ENCODE assay signal across 2 cellular contexts in the genomic region with DNA sequence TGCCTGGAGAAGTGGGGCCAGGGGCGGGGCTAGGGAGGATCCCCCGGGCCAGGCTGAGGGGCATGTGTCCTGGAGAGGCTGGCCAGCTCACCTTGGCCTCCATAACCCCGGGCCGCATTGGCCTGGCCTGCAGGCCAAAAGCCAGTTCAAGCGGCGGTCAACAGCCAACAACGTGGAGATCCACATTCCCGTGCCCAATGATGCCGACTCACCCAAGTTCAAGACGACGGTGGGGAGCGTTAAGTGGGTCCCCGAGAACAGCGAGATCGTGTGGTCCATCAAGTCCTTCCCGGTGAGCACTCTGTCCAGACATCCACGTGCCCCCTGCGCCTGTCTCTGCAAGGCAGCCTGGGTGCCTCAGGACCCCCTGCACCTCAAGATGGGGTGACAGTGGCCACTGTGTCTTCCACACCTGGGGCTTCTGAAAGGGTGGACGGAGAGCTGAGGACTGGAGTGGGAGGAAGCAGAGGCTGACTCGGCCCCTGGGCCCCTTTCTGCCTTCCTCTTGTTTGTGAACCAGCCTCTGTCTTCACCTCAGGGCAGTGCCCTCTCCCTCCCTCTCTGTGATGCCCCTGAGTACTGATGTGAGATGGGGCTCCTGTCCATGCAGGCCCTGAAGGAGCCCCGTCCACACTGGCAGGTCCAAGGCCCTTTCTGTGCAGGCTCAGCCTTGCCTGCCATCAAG.
TF ChIP-seq lines count a peak whose summit lies in the region.

No MANE protein-coding gene starts in this region.

TF ChIP-seq in HepG2, 621 proteins besides CTCF, POLR2A, EP300 and RAD21:
- no peak for TF ChIP-seq ZSCAN25 (CRISPR knock-in tag; IDR thresholded peaks at IDR 0.05)
- no peak for TF ChIP-seq NKX3-1 (CRISPR knock-in tag; IDR thresholded peaks at IDR 0.05)
- peak; percentile 21 for TF ChIP-seq AGO2 (optimal IDR thresholded peaks at IDR 0.05; ENCODE audit: low read depth, low read length)
TF ChIP-seq in HepG2: peak in this region for 1.

TF ChIP-seq in WTC11, 78 proteins besides CTCF, POLR2A, EP300 and RAD21:
- TF ChIP-seq PREB (CRISPR knock-in tag; IDR thresholded peaks at IDR 0.05; ENCODE audit: borderline replicate concordance) (no peak), CREB1 (CRISPR knock-in tag; IDR thresholded peaks at IDR 0.05) (no peak), ZNF219 (CRISPR knock-in tag; IDR thresholded peaks at IDR 0.05; ENCODE audit: borderline replicate concordance) (no peak)
TF ChIP-seq in WTC11: peak in this region for 0.
